1 cellular context compared by ENCODE assay signal in the genomic region with DNA sequence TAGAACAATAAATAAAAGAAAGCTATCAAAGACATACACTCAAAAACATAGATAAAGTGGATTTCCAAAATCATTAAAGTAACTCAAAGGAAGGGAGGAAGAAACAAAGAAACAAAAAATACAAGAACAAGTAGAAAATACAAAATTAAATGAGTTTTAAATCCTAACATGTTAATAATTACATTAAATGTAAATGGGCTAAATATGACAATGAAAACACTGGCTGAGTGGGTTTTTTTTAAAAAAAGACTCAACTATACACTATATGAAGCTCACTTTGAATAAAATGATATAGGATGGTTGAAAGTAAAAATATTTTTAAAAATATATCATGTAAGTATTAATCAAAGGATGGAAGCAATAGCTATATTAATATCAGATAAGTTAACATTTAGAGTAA.
A peak's percentile ranks its signal among the peaks of the same experiment; 100 is the strongest.
TF ChIP-seq lines count a peak whose summit lies in the region.

No MANE protein-coding gene starts in this region.

TF ChIP-seq in K562, 482 proteins besides CTCF, POLR2A, EP300 and RAD21 (continued from another document):
- TF ChIP-seq, protein P1, sequence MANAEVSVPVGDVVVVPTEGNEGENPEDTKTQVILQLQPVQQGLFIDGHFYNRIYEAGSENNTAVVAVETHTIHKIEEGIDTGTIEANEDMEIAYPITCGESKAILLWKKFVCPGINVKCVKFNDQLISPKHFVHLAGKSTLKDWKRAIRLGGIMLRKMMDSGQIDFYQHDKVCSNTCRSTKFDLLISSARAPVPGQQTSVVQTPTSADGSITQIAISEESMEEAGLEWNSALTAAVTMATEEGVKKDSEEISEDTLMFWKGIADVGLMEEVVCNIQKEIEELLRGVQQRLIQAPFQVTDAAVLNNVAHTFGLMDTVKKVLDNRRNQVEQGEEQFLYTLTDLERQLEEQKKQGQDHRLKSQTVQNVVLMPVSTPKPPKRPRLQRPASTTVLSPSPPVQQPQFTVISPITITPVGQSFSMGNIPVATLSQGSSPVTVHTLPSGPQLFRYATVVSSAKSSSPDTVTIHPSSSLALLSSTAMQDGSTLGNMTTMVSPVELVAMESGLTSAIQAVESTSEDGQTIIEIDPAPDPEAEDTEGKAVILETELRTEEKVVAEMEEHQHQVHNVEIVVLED (CRISPR knock-in tag; IDR thresholded peaks at IDR 0.05): no peak
- no peak for TF ChIP-seq TRIM24 (IDR thresholded peaks at IDR 0.05)
- TF ChIP-seq GTF2F1 (IDR thresholded peaks at IDR 0.05; ENCODE audit: low read depth, low read length): no peak
- peak; percentile 82 for TF ChIP-seq ZNF354B (CRISPR knock-in tag; IDR thresholded peaks at IDR 0.05)
- TF ChIP-seq, protein P2, sequence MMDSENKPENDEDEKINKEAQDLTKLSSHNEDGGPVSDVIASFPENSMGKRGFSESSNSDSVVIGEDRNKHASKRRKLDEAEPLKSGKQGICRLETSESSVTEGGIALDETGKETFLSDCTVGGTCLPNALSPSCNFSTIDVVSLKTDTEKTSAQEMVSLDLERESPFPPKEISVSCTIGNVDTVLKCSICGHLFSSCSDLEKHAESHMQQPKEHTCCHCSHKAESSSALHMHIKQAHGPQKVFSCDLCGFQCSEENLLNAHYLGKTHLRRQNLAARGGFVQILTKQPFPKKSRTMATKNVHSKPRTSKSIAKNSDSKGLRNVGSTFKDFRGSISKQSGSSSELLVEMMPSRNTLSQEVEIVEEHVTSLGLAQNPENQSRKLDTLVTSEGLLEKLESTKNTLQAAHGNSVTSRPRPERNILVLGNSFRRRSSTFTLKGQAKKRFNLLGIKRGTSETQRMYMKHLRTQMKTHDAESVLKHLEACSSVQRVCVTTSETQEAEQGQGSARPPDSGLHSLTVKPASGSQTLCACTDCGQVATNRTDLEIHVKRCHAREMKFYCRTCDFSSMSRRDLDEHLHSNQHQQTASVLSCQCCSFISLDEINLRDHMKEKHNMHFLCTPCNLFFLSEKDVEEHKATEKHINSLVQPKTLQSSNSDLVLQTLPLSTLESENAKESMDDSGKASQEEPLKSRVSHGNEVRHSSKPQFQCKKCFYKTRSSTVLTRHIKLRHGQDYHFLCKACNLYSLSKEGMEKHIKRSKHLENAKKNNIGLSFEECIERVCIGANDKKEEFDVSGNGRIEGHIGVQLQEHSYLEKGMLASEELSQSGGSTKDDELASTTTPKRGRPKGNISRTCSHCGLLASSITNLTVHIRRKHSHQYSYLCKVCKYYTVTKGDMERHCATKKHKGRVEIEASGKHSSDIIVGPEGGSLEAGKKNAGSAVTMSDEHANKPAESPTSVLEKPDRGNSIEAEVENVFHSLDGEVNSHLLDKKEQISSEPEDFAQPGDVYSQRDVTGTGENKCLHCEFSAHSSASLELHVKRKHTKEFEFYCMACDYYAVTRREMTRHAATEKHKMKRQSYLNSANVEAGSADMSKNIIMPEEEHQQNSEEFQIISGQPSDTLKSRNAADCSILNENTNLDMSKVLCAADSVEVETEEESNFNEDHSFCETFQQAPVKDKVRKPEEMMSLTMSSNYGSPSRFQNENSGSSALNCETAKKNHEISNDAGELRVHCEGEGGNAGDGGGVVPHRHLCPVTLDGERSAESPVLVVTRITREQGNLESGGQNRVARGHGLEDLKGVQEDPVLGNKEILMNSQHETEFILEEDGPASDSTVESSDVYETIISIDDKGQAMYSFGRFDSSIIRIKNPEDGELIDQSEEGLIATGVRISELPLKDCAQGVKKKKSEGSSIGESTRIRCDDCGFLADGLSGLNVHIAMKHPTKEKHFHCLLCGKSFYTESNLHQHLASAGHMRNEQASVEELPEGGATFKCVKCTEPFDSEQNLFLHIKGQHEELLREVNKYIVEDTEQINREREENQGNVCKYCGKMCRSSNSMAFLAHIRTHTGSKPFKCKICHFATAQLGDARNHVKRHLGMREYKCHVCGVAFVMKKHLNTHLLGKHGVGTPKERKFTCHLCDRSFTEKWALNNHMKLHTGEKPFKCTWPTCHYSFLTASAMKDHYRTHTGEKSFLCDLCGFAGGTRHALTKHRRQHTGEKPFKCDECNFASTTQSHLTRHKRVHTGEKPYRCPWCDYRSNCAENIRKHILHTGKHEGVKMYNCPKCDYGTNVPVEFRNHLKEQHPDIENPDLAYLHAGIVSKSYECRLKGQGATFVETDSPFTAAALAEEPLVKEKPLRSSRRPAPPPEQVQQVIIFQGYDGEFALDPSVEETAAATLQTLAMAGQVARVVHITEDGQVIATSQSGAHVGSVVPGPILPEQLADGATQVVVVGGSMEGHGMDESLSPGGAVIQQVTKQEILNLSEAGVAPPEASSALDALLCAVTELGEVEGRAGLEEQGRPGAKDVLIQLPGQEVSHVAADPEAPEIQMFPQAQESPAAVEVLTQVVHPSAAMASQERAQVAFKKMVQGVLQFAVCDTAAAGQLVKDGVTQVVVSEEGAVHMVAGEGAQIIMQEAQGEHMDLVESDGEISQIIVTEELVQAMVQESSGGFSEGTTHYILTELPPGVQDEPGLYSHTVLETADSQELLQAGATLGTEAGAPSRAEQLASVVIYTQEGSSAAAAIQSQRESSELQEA (IDR thresholded peaks at IDR 0.05; ENCODE audit: low read depth): no peak
- TF ChIP-seq, protein P3, sequence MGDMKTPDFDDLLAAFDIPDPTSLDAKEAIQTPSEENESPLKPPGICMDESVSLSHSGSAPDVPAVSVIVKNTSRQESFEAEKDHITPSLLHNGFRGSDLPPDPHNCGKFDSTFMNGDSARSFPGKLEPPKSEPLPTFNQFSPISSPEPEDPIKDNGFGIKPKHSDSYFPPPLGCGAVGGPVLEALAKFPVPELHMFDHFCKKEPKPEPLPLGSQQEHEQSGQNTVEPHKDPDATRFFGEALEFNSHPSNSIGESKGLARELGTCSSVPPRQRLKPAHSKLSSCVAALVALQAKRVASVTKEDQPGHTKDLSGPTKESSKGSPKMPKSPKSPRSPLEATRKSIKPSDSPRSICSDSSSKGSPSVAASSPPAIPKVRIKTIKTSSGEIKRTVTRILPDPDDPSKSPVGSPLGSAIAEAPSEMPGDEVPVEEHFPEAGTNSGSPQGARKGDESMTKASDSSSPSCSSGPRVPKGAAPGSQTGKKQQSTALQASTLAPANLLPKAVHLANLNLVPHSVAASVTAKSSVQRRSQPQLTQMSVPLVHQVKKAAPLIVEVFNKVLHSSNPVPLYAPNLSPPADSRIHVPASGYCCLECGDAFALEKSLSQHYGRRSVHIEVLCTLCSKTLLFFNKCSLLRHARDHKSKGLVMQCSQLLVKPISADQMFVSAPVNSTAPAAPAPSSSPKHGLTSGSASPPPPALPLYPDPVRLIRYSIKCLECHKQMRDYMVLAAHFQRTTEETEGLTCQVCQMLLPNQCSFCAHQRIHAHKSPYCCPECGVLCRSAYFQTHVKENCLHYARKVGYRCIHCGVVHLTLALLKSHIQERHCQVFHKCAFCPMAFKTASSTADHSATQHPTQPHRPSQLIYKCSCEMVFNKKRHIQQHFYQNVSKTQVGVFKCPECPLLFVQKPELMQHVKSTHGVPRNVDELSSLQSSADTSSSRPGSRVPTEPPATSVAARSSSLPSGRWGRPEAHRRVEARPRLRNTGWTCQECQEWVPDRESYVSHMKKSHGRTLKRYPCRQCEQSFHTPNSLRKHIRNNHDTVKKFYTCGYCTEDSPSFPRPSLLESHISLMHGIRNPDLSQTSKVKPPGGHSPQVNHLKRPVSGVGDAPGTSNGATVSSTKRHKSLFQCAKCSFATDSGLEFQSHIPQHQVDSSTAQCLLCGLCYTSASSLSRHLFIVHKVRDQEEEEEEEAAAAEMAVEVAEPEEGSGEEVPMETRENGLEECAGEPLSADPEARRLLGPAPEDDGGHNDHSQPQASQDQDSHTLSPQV (IDR thresholded peaks at IDR 0.05): no peak
- TF ChIP-seq MED1 (CRISPR knock-in tag; IDR thresholded peaks at IDR 0.05; ENCODE audit: borderline replicate concordance): no peak
- TF ChIP-seq CAMTA2 (CRISPR knock-in tag; conservative IDR thresholded peaks at IDR 0.05): no peak
TF ChIP-seq in K562: peak in this region for 3.
